9 cellular contexts compared by ENCODE assay signal in genomic region chr1:226657788-226658537, GRCh38.
DNase-seq lines count a peak whose midpoint lies in the region; ATAC-seq and TF ChIP-seq lines count a peak whose summit lies in the region.
"Had no signal": no experiment of that assay in that cellular context is flagged by ENCODE, and none has a peak within 500 bp of the region (broad histone marks: within the 10 kb centered on the region; RNA-seq: fewer than 3 reads in every experiment).

No MANE protein-coding gene starts in this region.

- H3K79me2 ChIP-seq in hepatocyte, result peaks cover 3% of the 10 kb centered on the region

- H3K27ac ChIP-seq in cingulate gyrus (ENCODE audit: low read depth, low read length), result peak overlapping the region; percentile 87
- H3K27ac ChIP-seq in hepatocyte, result no peak overlapping the region

- H3K4me3 ChIP-seq in hepatocyte, result no peak overlapping the region

- H2AFZ ChIP-seq in hepatocyte, result no peak overlapping the region

- no peaks in the 10 kb centered on the region for H4K20me1 ChIP-seq in hepatocyte (ENCODE audit: insufficient read depth, poor library complexity, severe bottlenecking)

- no peaks in the 10 kb centered on the region for H3K9me2 ChIP-seq in hepatocyte (replicated peaks; ENCODE audit: insufficient read depth)

- no peaks in the 10 kb centered on the region for H3K27me3 ChIP-seq in hepatocyte

- H3K4me2 ChIP-seq in hepatocyte, result no peak overlapping the region

- ATAC-seq in GM19467 (IDR thresholded peaks at IDR 0.05; ENCODE audit: unreplicated experiment), result no peak

- peaks cover 28% of the 10 kb centered on the region for H3K4me1 ChIP-seq in hepatocyte (ENCODE audit: insufficient read depth)

- no peaks in the 10 kb centered on the region for H3K9me3 ChIP-seq in hepatocyte (ENCODE audit: low read depth)

- intact Hi-C loops in posterior vena cava (cut with DNase I), result no loop called here

- no peak for TF ChIP-seq CTCF in hepatocyte (IDR thresholded peaks at IDR 0.05; ENCODE audit: poor library complexity)

- DNase-seq in DMS79 (lab: John Stamatoyannopoulos, UW) (peak; percentile 79), NCI-H2171 treated with DMSO at 0.1 percent for 48 hours (lab: John Stamatoyannopoulos, UW) (peak; percentile 59), posterior vena cava (ENCODE audit: low spot score) (peak; percentile 79), hepatocyte (ENCODE audit: low spot score) (no peak), T-helper 2 cell (no peak), ACHN (no peak)
- DNase-seq: erythroblast had no signal

- in situ Hi-C loops in ACHN (cut with HindIII; ENCODE audit: low pct_ligation_motif_present, low pct_unique_long_range_greater_than_20kb, low sequenced_read_pairs), result no loop called here

- WGBS in hepatocyte (ENCODE audit: low lambda C conversion rate, missing lambda C conversion rate), result 90% methylated on average over 11 of the region's 11 CpGs

- no peaks in the 10 kb centered on the region for H3K36me3 ChIP-seq in hepatocyte (replicated peaks; ENCODE audit: insufficient read depth, low read depth)

Comparison
In these comparisons a context has a peak if more than half of its experiments do, and no peak if none do; other contexts are left out.
1. DNase-seq: peak in DMS79 (single experiment), NCI-H2171 treated with DMSO at 0.1 percent for 48 hours (single experiment) and posterior vena cava (single experiment); none in hepatocyte (single experiment), T-helper 2 cell (0 of 5) and ACHN (single experiment).